Comparison of ENCODE assay signal across 16 cellular contexts in genomic region chr13:41544824-41545707, GRCh38.
DNase-seq lines count a peak whose midpoint lies in the region; ATAC-seq and TF ChIP-seq lines count a peak whose summit lies in the region.
"Had no signal": no experiment of that assay in that cellular context is flagged by ENCODE, and none has a peak within 500 bp of the region (broad histone marks: within the 10 kb centered on the region; RNA-seq: fewer than 3 reads in every experiment).

No MANE protein-coding gene starts in this region.

- peaks cover 3% of the 10 kb centered on the region for H3K4me1 ChIP-seq in colonic mucosa

- peaks cover 25% of the 10 kb centered on the region for H3K27me3 Mint-ChIP-seq in HFFc6 (ENCODE audit: insufficient read depth)
- no peaks in the 10 kb centered on the region for H3K27me3 Mint-ChIP-seq in type B pancreatic cell
- H3K27me3 Mint-ChIP-seq: activated naive CD4-positive, alpha-beta T cell treated with anti-CD3 and anti-CD28 coated beads, Interleukin-2, amount 50 U/mL, for 24 hours; CD4-positive, CD25-positive, alpha-beta regulatory T cell had no signal

- no peak overlapping the region for H3K27ac Mint-ChIP-seq in HFFc6
- no peak overlapping the region for H3K27ac Mint-ChIP-seq in type B pancreatic cell
- H3K27ac Mint-ChIP-seq: activated naive CD4-positive, alpha-beta T cell treated with anti-CD3 and anti-CD28 coated beads, Interleukin-2, amount 50 U/mL, for 24 hours had no signal

- H3K27me3 ChIP-seq in colonic mucosa, result no peaks in the 10 kb centered on the region
- H3K27me3 ChIP-seq: transverse colon had no signal

- no peak for TF ChIP-seq CTCF in HFFc6 (IDR thresholded peaks at IDR 0.05)
- no peak for TF ChIP-seq CTCF in colonic mucosa (IDR thresholded peaks at IDR 0.05)
- TF ChIP-seq CTCF in type B pancreatic cell (conservative IDR thresholded peaks at IDR 0.05), result no peak

- peak; percentile 38 for DNase-seq in HFFc6
- DNase-seq in RPMI7951 (ENCODE audit: low read depth), result peak; percentile 40
- DNase-seq in colonic mucosa, result peak; percentile 13
- no peak for DNase-seq in stimulated activated naive CD8-positive, alpha-beta T cell treated with anti-CD3 and anti-CD28 coated beads, Interleukin-15, Interleukin-2, amounts not matched to agents 100 U/mL and 50 U/mL, for 24 hours
- DNase-seq in type B pancreatic cell (ENCODE audit: extremely low spot score, unreplicated experiment), result no peak
- DNase-seq in pons (ENCODE audit: low spot score), result no peak
- DNase-seq: activated CD8-positive, alpha-beta memory T cell treated with anti-CD3 and anti-CD28 coated beads, Interleukin-2, amount 50 U/mL, for 48 hours; CD4-positive, CD25-positive, alpha-beta regulatory T cell; left ventricle myocardium inferior; NCI-H1048; NCI-H2171 treated with DMSO at 0.1 percent for 48 hours; NK-92 treated with Interleukin-12 subunit alpha and Interleukin-12 subunit beta, amount 100 ng/mL, for 24 hours; transverse colon had no signal

- H3K9me3 ChIP-seq in colonic mucosa, result no peaks in the 10 kb centered on the region
- H3K9me3 ChIP-seq: left ventricle myocardium inferior, transverse colon had no signal

- no peak overlapping the region for H3K4me3 Mint-ChIP-seq in HFFc6
- H3K4me3 Mint-ChIP-seq in type B pancreatic cell, result no peak overlapping the region
- H3K4me3 Mint-ChIP-seq: activated naive CD4-positive, alpha-beta T cell treated with anti-CD3 and anti-CD28 coated beads, Interleukin-2, amount 50 U/mL, for 24 hours; CD4-positive, CD25-positive, alpha-beta regulatory T cell had no signal

- peaks cover 42% of the 10 kb centered on the region for H3K4me1 Mint-ChIP-seq in HFFc6 (ENCODE audit: low read depth)
- H3K4me1 Mint-ChIP-seq in type B pancreatic cell (ENCODE audit: unreplicated experiment), result peaks cover 25% of the 10 kb centered on the region

- intact Hi-C loops in colonic mucosa (cut with DNase I), result no loop called here

- H3K9ac ChIP-seq in colonic mucosa (ENCODE audit: low read depth in 2 of 2, low read length in 2 of 2), result no peak overlapping the region

- H3K27ac ChIP-seq in colonic mucosa, result no peak overlapping the region
- H3K27ac ChIP-seq: SK-N-MC, transverse colon had no signal

- H3K36me3 ChIP-seq in colonic mucosa, result no peaks in the 10 kb centered on the region
- H3K36me3 ChIP-seq: left ventricle myocardium inferior, transverse colon had no signal

- no peak overlapping the region for H3K4me3 ChIP-seq in colonic mucosa
- H3K4me3 ChIP-seq: left ventricle myocardium inferior, SK-N-MC, transverse colon had no signal

- H3K9me3 Mint-ChIP-seq in HFFc6 (peaks cover 13% of the 10 kb centered on the region), type B pancreatic cell (peaks cover 7% of the 10 kb centered on the region)
- H3K9me3 Mint-ChIP-seq: activated naive CD4-positive, alpha-beta T cell treated with anti-CD3 and anti-CD28 coated beads, Interleukin-2, amount 50 U/mL, for 24 hours had no signal

- ATAC-seq in stimulated activated naive CD8-positive, alpha-beta T cell treated with anti-CD3 and anti-CD28 coated beads, Interleukin-15, Interleukin-2, amounts not matched to agents 100 U/mL and 50 U/mL, for 24 hours, result peak; percentile 43
- ATAC-seq in GM18858 (IDR thresholded peaks at IDR 0.05; ENCODE audit: unreplicated experiment), result no peak

- H3K36me3 Mint-ChIP-seq in HFFc6 (ENCODE audit: low read depth) (peaks cover 17% of the 10 kb centered on the region), type B pancreatic cell (no peaks in the 10 kb centered on the region)
- H3K36me3 Mint-ChIP-seq: activated naive CD4-positive, alpha-beta T cell treated with anti-CD3 and anti-CD28 coated beads, Interleukin-2, amount 50 U/mL, for 24 hours; CD4-positive, CD25-positive, alpha-beta regulatory T cell had no signal

Comparison
In these comparisons a context has a peak if more than half of its experiments do, and no peak if none do; other contexts are left out.
1. DNase-seq: peak in HFFc6 (single experiment), RPMI7951 (single experiment) and colonic mucosa (single experiment); none in stimulated activated naive CD8-positive, alpha-beta T cell treated with anti-CD3 and anti-CD28 coated beads, Interleukin-15, Interleukin-2, amounts not matched to agents 100 U/mL and 50 U/mL, for 24 hours (single experiment), type B pancreatic cell (single experiment) and pons (single experiment).